Comparison of ENCODE assay signal across 10 cellular contexts in the genomic region with DNA sequence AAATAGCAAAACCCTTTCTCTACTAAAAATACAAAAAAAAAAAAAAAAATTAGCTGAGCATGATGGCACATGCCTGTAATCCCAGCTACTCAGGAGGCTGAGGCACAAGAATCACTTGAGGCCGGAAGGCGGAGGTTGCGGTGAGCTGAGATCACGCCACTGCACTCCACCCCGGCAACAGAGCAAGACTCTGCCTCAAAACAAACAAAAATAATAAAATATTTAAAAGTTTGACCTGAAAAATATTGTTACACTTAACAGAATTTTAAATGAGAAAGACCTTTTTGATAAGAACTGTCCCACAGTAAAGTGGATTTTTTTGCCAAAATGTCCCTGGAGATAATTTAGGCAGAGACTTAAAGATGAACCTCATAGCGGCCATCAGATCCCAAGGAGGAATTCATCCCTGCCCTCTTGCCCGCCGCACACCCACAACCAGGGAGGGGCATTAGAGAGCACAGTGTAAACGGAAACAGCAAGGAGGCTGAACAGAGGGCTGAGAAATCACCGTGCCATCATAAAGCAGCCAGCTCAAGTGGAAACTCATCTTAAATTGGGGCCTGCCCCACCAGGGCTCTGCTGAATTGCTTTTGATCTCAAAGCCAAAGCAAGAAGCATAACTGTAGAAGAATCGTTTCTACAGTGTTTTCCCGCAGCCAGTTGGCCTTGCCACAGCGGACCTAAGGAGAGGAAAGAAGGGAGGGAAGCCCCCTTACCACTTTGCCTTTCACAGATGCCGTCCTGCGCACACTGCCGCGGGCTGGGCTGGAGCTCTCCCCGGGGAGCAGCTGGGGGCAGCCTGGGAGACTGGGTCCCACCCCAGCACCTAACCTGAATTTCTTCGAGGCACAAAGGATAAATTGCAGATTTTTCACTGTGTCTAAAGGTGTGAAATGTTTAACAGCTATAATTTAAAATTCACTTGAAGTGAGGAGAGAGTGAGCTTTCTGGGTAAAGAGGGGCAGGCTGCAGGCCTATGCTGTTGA. TPM values are rescaled to one million over a fixed set of nuclear protein-coding genes. Genes with fewer than 3 reads are reported as not detected.
A peak's percentile ranks its signal among the peaks of the same experiment; 100 is the strongest.
DNase-seq lines count a peak whose midpoint lies in the region; ATAC-seq, FAIRE-seq and TF ChIP-seq lines count a peak whose summit lies in the region.
"Had no signal": no experiment of that assay in that cellular context is flagged by ENCODE, and none has a peak within 500 bp of the region (broad histone marks: within the 10 kb centered on the region; RNA-seq: fewer than 3 reads in every experiment).

No MANE protein-coding gene starts in this region.

- H3K9me3 ChIP-seq in HAP-1 = no peaks in the 10 kb centered on the region

- intact Hi-C loops in activated naive CD4-positive, alpha-beta T cell treated with anti-CD3 and anti-CD28 coated beads for 36 hours (cut with micrococcal nuclease) = loop anchor here (5.0 kb wide), 2 partner anchors 169 to 904 kb away; a partner anchor contains a TSS

- H3K4me3 ChIP-seq in HAP-1 = no peak overlapping the region

- H3K27ac Mint-ChIP-seq in activated naive CD4-positive, alpha-beta T cell treated with anti-CD3 and anti-CD28 coated beads for 36 hours = peak overlapping the region; percentile 81
- H3K27ac Mint-ChIP-seq in activated naive CD8-positive, alpha-beta T cell = peak overlapping the region; percentile 66

- no peaks in the 10 kb centered on the region for H3K9me3 Mint-ChIP-seq in activated naive CD4-positive, alpha-beta T cell treated with anti-CD3 and anti-CD28 coated beads for 36 hours
- no peaks in the 10 kb centered on the region for H3K9me3 Mint-ChIP-seq in activated naive CD8-positive, alpha-beta T cell (ENCODE audit: low read depth)

- H3K27me3 Mint-ChIP-seq in activated naive CD4-positive, alpha-beta T cell treated with anti-CD3 and anti-CD28 coated beads for 36 hours (ENCODE audit: low read depth) = no peaks in the 10 kb centered on the region
- H3K27me3 Mint-ChIP-seq in activated naive CD8-positive, alpha-beta T cell = no peaks in the 10 kb centered on the region

- DNase-seq in activated naive CD4-positive, alpha-beta T cell treated with anti-CD3 and anti-CD28 coated beads for 36 hours = peak; percentile 73
- no peak for DNase-seq in activated naive CD4-positive, alpha-beta T cell treated with Interleukin-2 at 50 U/mL for 16 hours
- peak; percentile 14 for DNase-seq in stimulated activated naive CD8-positive, alpha-beta T cell treated with anti-CD3 and anti-CD28 coated beads, Interleukin-15, Interleukin-2, amounts not matched to agents 100 U/mL and 50 U/mL, for 24 hours
- DNase-seq in HAP-1 (ENCODE audit: low spot score in 2 of 2) = no peak
- DNase-seq in SHP77 (lab: John Stamatoyannopoulos, UW) = no peak
- no peak for DNase-seq in H54 (ENCODE audit: insufficient read length, low spot score)
- DNase-seq: NCI-H1436 treated with DMSO at 0.1 percent for 48 hours, occipital lobe had no signal

- in situ Hi-C loops in HAP-1 (cut with MboI; ENCODE audit: low sequenced_read_pairs) = no loop called here

- H3K4me1 Mint-ChIP-seq in activated naive CD4-positive, alpha-beta T cell treated with anti-CD3 and anti-CD28 coated beads for 36 hours (ENCODE audit: low read depth) = peaks cover 42% of the 10 kb centered on the region
- H3K4me1 Mint-ChIP-seq in activated naive CD8-positive, alpha-beta T cell (ENCODE audit: low read depth) = peaks cover 24% of the 10 kb centered on the region

- no peaks in the 10 kb centered on the region for H3K4me1 ChIP-seq in HAP-1

- CTCF ChIA-PET in activated naive CD4-positive, alpha-beta T cell treated with anti-CD3 and anti-CD28 coated beads for 36 hours (lab: Charles Lee) = interaction anchor here (0.5 to 1.7 kb wide), 3 partner anchors 21 to 650 kb away, joined by 3 to 7 read pairs (median 4); no protein-coding TSS in a partner anchor

- no peak for TF ChIP-seq POLR2A in H54 (IDR thresholded peaks at IDR 0.05; ENCODE audit: low read depth, low read length)

- no peak for FAIRE-seq in H54 (lab: Jason Lieb, UNC)

- no peak overlapping the region for H3K4me3 Mint-ChIP-seq in activated naive CD4-positive, alpha-beta T cell treated with anti-CD3 and anti-CD28 coated beads for 36 hours
- H3K4me3 Mint-ChIP-seq in activated naive CD8-positive, alpha-beta T cell = no peak overlapping the region

- H3K36me3 Mint-ChIP-seq in activated naive CD4-positive, alpha-beta T cell treated with anti-CD3 and anti-CD28 coated beads for 36 hours (ENCODE audit: low read depth) = peaks cover 52% of the 10 kb centered on the region
- H3K36me3 Mint-ChIP-seq in activated naive CD8-positive, alpha-beta T cell = peaks cover 3% of the 10 kb centered on the region

- H3K36me3 ChIP-seq in HAP-1 (replicated peaks) = peaks cover 38% of the 10 kb centered on the region

- ATAC-seq in HG02885 (IDR thresholded peaks at IDR 0.05; ENCODE audit: poor library complexity, unreplicated experiment) = peak; percentile 38
- peak; percentile 67 for ATAC-seq in stimulated activated naive CD8-positive, alpha-beta T cell treated with anti-CD3 and anti-CD28 coated beads, Interleukin-15, Interleukin-2, amounts not matched to agents 100 U/mL and 50 U/mL, for 24 hours

- H3K27me3 ChIP-seq in HAP-1 (ENCODE audit: low read depth) = no peaks in the 10 kb centered on the region

RNA-seq across cellular contexts. Expression of a gene that starts 52.0 kb away (rescaled TPM):
- not detected for total RNA-seq in activated naive CD4-positive, alpha-beta T cell treated with anti-CD3 and anti-CD28 coated beads for 36 hours

Comparison
In these comparisons a context has a peak if more than half of its experiments do, and no peak if none do; other contexts are left out.
1. DNase-seq: peak in activated naive CD4-positive, alpha-beta T cell treated with anti-CD3 and anti-CD28 coated beads for 36 hours (single experiment) and stimulated activated naive CD8-positive, alpha-beta T cell treated with anti-CD3 and anti-CD28 coated beads, Interleukin-15, Interleukin-2, amounts not matched to agents 100 U/mL and 50 U/mL, for 24 hours (single experiment); none in activated naive CD4-positive, alpha-beta T cell treated with Interleukin-2 at 50 U/mL for 16 hours (single experiment), HAP-1 (0 of 2), SHP77 (0 of 2) and H54 (single experiment).